Comparison of ENCODE assay signal across 8 cellular contexts in genomic region chr11:117986981-117987495, GRCh38. TPM values are rescaled to one million over a fixed set of nuclear protein-coding genes. Genes with fewer than 3 reads are reported as not detected.
DNase-seq lines count a peak whose midpoint lies in the region; ATAC-seq lines count a peak whose summit lies in the region.

No MANE protein-coding gene starts in this region.

- peak; percentile 64 for DNase-seq in GM19238 (ENCODE audit: insufficient read length, low spot score)
- DNase-seq in activated CD4-positive, alpha-beta memory T cell treated with anti-CD3 and anti-CD28 coated beads for 36 hours: peak; percentile 86
- DNase-seq in globus pallidus (ENCODE audit: low spot score): peak; percentile 49
- peak in 2 of 3 donors; percentile 30 to 33 for DNase-seq in stimulated activated CD4-positive, alpha-beta T cell treated with anti-CD3 and anti-CD28 coated beads, TNF-alpha, amount 100 ng/mL, for 1 hour (ENCODE audit: low read depth in 3 of 3, low spot score in 1 of 3)
- no peak for DNase-seq in inferior parietal cortex (ENCODE audit: extremely low spot score)
- DNase-seq in NCI-H82 (lab: John Stamatoyannopoulos, UW): no peak
- DNase-seq in middle frontal gyrus (ENCODE audit: extremely low spot score, low spot score): no peak

- peak overlapping the region; percentile 82 for H3K4me3 Mint-ChIP-seq in activated CD4-positive, alpha-beta memory T cell treated with anti-CD3 and anti-CD28 coated beads for 36 hours

- peak overlapping the region; percentile 97 for H3K27ac Mint-ChIP-seq in activated CD4-positive, alpha-beta memory T cell treated with anti-CD3 and anti-CD28 coated beads for 36 hours

- peak; percentile 44 for ATAC-seq in HG03354 (IDR thresholded peaks at IDR 0.05; ENCODE audit: poor library complexity, severe bottlenecking, unreplicated experiment)

- H3K4me1 Mint-ChIP-seq in activated CD4-positive, alpha-beta memory T cell treated with anti-CD3 and anti-CD28 coated beads for 36 hours (ENCODE audit: low read depth): peaks cover 70% of the 10 kb centered on the region

- CTCF ChIA-PET in activated CD4-positive, alpha-beta memory T cell treated with anti-CD3 and anti-CD28 coated beads for 36 hours (lab: Charles Lee): interaction anchor here (0.6 to 9.0 kb wide), 12 partner anchors 8 to 179 kb away, joined by 3 to 92 read pairs (median 7); no protein-coding TSS in a partner anchor

- H3K36me3 Mint-ChIP-seq in activated CD4-positive, alpha-beta memory T cell treated with anti-CD3 and anti-CD28 coated beads for 36 hours: peaks cover 73% of the 10 kb centered on the region

- H3K27me3 Mint-ChIP-seq in activated CD4-positive, alpha-beta memory T cell treated with anti-CD3 and anti-CD28 coated beads for 36 hours: no peaks in the 10 kb centered on the region

- POLR2A ChIA-PET in activated CD4-positive, alpha-beta memory T cell treated with anti-CD3 and anti-CD28 coated beads for 36 hours (lab: Charles Lee): interaction anchor here (0.6 to 7.7 kb wide), 20 partner anchors 9 to 453 kb away, joined by 3 to 265 read pairs (median 6); no protein-coding TSS in a partner anchor

- intact Hi-C loops in activated CD4-positive, alpha-beta memory T cell treated with anti-CD3 and anti-CD28 coated beads for 36 hours (cut with micrococcal nuclease): loop anchor here (1.0 to 5.0 kb wide), 10 partner anchors 11 to 755 kb away; partner anchors contain the start of genes KMT2A, PCSK7 and RNF214

- no peaks in the 10 kb centered on the region for H3K9me3 Mint-ChIP-seq in activated CD4-positive, alpha-beta memory T cell treated with anti-CD3 and anti-CD28 coated beads for 36 hours

RNA-seq across cellular contexts. Expression of gene IL10RA, which starts 0.8 kb away (rescaled TPM):
- total RNA-seq in activated CD4-positive, alpha-beta memory T cell treated with anti-CD3 and anti-CD28 coated beads for 36 hours: 100 to 1,000 TPM; 114 to 117 TPM

RNA-seq across cellular contexts. Expression of gene TMPRSS13, which starts 57.8 kb away (rescaled TPM):
- total RNA-seq in activated CD4-positive, alpha-beta memory T cell treated with anti-CD3 and anti-CD28 coated beads for 36 hours: 1 to 10 TPM; 2.0 to 2.6 TPM

Comparison
In these comparisons a context has a peak if more than half of its experiments do, and no peak if none do; other contexts are left out.
1. DNase-seq: peak in GM19238 (single experiment), activated CD4-positive, alpha-beta memory T cell treated with anti-CD3 and anti-CD28 coated beads for 36 hours (single experiment), globus pallidus (single experiment) and stimulated activated CD4-positive, alpha-beta T cell treated with anti-CD3 and anti-CD28 coated beads, TNF-alpha, amount 100 ng/mL, for 1 hour (2 of 3); none in inferior parietal cortex (single experiment), NCI-H82 (single experiment) and middle frontal gyrus (single experiment).